In genomic region chr5:176542596-176543427, GRCh38 we compare ENCODE assay signal across 1 cellular context.
TF ChIP-seq lines count a peak whose summit lies in the region.

No MANE protein-coding gene starts in this region.

TF ChIP-seq in GM12878, 131 proteins besides CTCF, POLR2A, EP300 and RAD21:
- TF ChIP-seq TCF12 (IDR thresholded peaks at IDR 0.05; ENCODE audit: low read depth, low read length) (no peak), REST (IDR thresholded peaks at IDR 0.05; ENCODE audit: low read depth, low read length) (no peak), IKZF1 (conservative IDR thresholded peaks at IDR 0.05) (peak; percentile 62), E2F8 (IDR thresholded peaks at IDR 0.05; ENCODE audit: low read depth, partially characterized antibody) (no peak), IRF5 (IDR thresholded peaks at IDR 0.05; ENCODE audit: borderline replicate concordance) (no peak), ATF7 (IDR thresholded peaks at IDR 0.05; ENCODE audit: low read depth) (no peak), ATF2 (IDR thresholded peaks at IDR 0.05; ENCODE audit: low read length) (no peak), SMARCA5 (IDR thresholded peaks at IDR 0.05) (peak; percentile 84; the same call in 1 of the 2 replicates), BHLHE40 (IDR thresholded peaks at IDR 0.05; ENCODE audit: borderline replicate concordance in 1 of 2, low read depth in 2 of 2, low read length in 1 of 2) (no peak; a peak in 1 of 4 replicates), PKNOX1 (IDR thresholded peaks at IDR 0.05) (no peak), MEF2B (IDR thresholded peaks at IDR 0.05; ENCODE audit: partially characterized antibody, poor library complexity, severe bottlenecking) (no peak), ELK1 (IDR thresholded peaks at IDR 0.05; ENCODE audit: low read depth, low read length) (no peak), RELA (IDR thresholded peaks at IDR 0.05; ENCODE audit: borderline replicate concordance, partially characterized antibody) (no peak), CEBPB (IDR thresholded peaks at IDR 0.05; ENCODE audit: borderline replicate concordance in 1 of 2, low read depth in 2 of 2, low read length in 2 of 2) (no peak), SMC3 (IDR thresholded peaks at IDR 0.05; ENCODE audit: borderline replicate concordance, low read length) (no peak), E4F1 (IDR thresholded peaks at IDR 0.05; ENCODE audit: borderline replicate concordance, partially characterized antibody) (no peak), USF1 (IDR thresholded peaks at IDR 0.05; ENCODE audit: borderline replicate concordance, extremely low read length, insufficient read depth, low read depth, low read length) (no peak), MXI1 (IDR thresholded peaks at IDR 0.05; ENCODE audit: low read depth, low read length) (0 out of 2 replicates have a peak, but pooled peaks have one; percentile 24), NR2C1 (IDR thresholded peaks at IDR 0.05) (0 out of 2 replicates have a peak, but pooled peaks have one; percentile 5), SRF (IDR thresholded peaks at IDR 0.05; ENCODE audit: low read depth in 2 of 2, low read length in 2 of 2) (0 out of 4 replicates have a peak, but pooled peaks of 1 of the 2 experiments have one; percentile 19), TCF3 (IDR thresholded peaks at IDR 0.05; ENCODE audit: borderline replicate concordance, insufficient read depth, low read depth, low read length) (no peak), BCLAF1 (IDR thresholded peaks at IDR 0.05) (no peak), YY1 (IDR thresholded peaks at IDR 0.05; ENCODE audit: low read depth, low read length) (no peak), DPF2 (IDR thresholded peaks at IDR 0.05) (peak; percentile 13; the same call in 1 of the 2 replicates), IKZF2 (IDR thresholded peaks at IDR 0.05) (no peak), PRDM15 (CRISPR knock-in tag; IDR thresholded peaks at IDR 0.05) (no peak), NKRF (conservative IDR thresholded peaks at IDR 0.05) (no peak)
